ENCODE assay signal across 8 cellular contexts in the genomic region with DNA sequence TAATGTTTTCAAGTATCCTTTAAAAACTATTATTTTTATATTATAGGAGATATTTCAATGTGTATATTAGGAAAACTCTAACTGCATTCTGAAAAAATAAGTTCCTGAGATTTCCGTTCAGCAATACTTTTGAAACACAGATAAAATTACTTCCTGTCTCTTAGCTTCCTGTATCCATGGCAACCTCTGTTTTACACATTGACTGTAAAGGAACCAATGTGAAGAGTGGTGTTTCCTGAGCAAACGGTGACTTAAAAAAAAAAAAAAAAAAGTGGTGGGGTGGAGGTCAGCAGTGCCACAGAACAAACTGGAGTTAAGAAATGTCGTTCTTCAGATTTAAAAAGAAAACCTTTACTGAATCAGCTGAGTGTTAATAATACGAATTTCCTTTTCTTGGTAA. TPM values are rescaled to one million over a fixed set of nuclear protein-coding genes. Genes with fewer than 3 reads are reported as not detected.
DNase-seq lines count a peak whose midpoint lies in the region; ATAC-seq, FAIRE-seq and TF ChIP-seq lines count a peak whose summit lies in the region.

A gene with protein sequence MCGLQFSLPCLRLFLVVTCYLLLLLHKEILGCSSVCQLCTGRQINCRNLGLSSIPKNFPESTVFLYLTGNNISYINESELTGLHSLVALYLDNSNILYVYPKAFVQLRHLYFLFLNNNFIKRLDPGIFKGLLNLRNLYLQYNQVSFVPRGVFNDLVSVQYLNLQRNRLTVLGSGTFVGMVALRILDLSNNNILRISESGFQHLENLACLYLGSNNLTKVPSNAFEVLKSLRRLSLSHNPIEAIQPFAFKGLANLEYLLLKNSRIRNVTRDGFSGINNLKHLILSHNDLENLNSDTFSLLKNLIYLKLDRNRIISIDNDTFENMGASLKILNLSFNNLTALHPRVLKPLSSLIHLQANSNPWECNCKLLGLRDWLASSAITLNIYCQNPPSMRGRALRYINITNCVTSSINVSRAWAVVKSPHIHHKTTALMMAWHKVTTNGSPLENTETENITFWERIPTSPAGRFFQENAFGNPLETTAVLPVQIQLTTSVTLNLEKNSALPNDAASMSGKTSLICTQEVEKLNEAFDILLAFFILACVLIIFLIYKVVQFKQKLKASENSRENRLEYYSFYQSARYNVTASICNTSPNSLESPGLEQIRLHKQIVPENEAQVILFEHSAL (plus strand): TSS at position 280 of the 400 bp plus-strand sequence. CDS start 620 bp downstream, outside the sequence.

- no peak for TF ChIP-seq CTCF in NB4 (IDR thresholded peaks at IDR 0.05; ENCODE audit: low read depth, low read length)
- no peak for TF ChIP-seq CTCF in endothelial cell of umbilical vein (IDR thresholded peaks at IDR 0.05; ENCODE audit: extremely low read depth in 1 of 2, insufficient read depth in 1 of 2, low read depth in 1 of 2, low read length in 2 of 2)
- TF ChIP-seq CTCF in progenitor cell of endocrine pancreas (IDR thresholded peaks at IDR 0.05; ENCODE audit: unreplicated experiment), result no peak

- dilution Hi-C loops in endothelial cell of umbilical vein (cut with MboI; ENCODE audit: extremely low pct_ligation_motif_present, low sequenced_read_pairs), result no loop called here

- peak within 1 kb of the TSS; percentile 100 for H3K9ac ChIP-seq in endothelial cell of umbilical vein (replicated peaks; ENCODE audit: extremely low read depth, insufficient read depth, low read length)

- peaks cover 52% of the 10 kb centered on the region for H3K4me1 Mint-ChIP-seq in activated CD4-positive, alpha-beta T cell treated with anti-CD3 and anti-CD28 coated beads for 36 hours
- H3K4me1 Mint-ChIP-seq in progenitor cell of endocrine pancreas (ENCODE audit: low read depth), result peaks cover 2% of the 10 kb centered on the region

- H3K27ac ChIP-seq in endothelial cell of umbilical vein (ENCODE audit: insufficient read depth, low read depth, low read length), result peak within 1 kb of the TSS; percentile 88

- peaks cover 17% of the 10 kb centered on the region for H3K36me3 Mint-ChIP-seq in activated CD4-positive, alpha-beta T cell treated with anti-CD3 and anti-CD28 coated beads for 36 hours (ENCODE audit: low read depth)
- H3K36me3 Mint-ChIP-seq in progenitor cell of endocrine pancreas (ENCODE audit: insufficient read depth), result no peaks in the 10 kb centered on the region

- CTCF ChIA-PET in activated CD4-positive, alpha-beta T cell treated with anti-CD3 and anti-CD28 coated beads for 36 hours (lab: Charles Lee), result interaction anchor here (0.6 to 1.4 kb wide), 6 partner anchors 10 to 287 kb away, joined by 3 to 5 read pairs (median 3); no protein-coding TSS in a partner anchor
- CTCF ChIA-PET in endothelial cell of umbilical vein (lab: Charles Lee), result interaction anchor here (0.8 to 2.6 kb wide), 6 partner anchors 8 to 119 kb away, joined by 3 to 13 read pairs (median 4); no protein-coding TSS in a partner anchor

- H3K9me3 Mint-ChIP-seq in activated CD4-positive, alpha-beta T cell treated with anti-CD3 and anti-CD28 coated beads for 36 hours (ENCODE audit: low read depth), result no peaks in the 10 kb centered on the region
- H3K9me3 Mint-ChIP-seq in progenitor cell of endocrine pancreas (ENCODE audit: low read depth), result no peaks in the 10 kb centered on the region

- H3K27me3 Mint-ChIP-seq in activated CD4-positive, alpha-beta T cell treated with anti-CD3 and anti-CD28 coated beads for 36 hours, result no peaks in the 10 kb centered on the region
- no peaks in the 10 kb centered on the region for H3K27me3 Mint-ChIP-seq in progenitor cell of endocrine pancreas

- no peak for TF ChIP-seq POLR2A in NB4 (IDR thresholded peaks at IDR 0.05; ENCODE audit: extremely low read depth, insufficient read length)
- TF ChIP-seq POLR2A in endothelial cell of umbilical vein (IDR thresholded peaks at IDR 0.05; ENCODE audit: low read depth, low read length), result no peak

- H3K4me1 ChIP-seq in endothelial cell of umbilical vein (ENCODE audit: control insufficient read depth, extremely low read depth, insufficient read depth, low read length), result peaks cover 73% of the 10 kb centered on the region

- no peaks in the 10 kb centered on the region for H3K9me3 ChIP-seq in endothelial cell of umbilical vein (replicated peaks; ENCODE audit: control insufficient read depth, insufficient read depth, low read length)

- FAIRE-seq in endothelial cell of umbilical vein (lab: Jason Lieb, UNC), result peak; percentile 52

- no peak within 1 kb of the TSS for H2AFZ ChIP-seq in endothelial cell of umbilical vein (ENCODE audit: low read depth, low read length)

- H3K27ac Mint-ChIP-seq in activated CD4-positive, alpha-beta T cell treated with anti-CD3 and anti-CD28 coated beads for 36 hours, result peak within 1 kb of the TSS; percentile 35
- H3K27ac Mint-ChIP-seq in progenitor cell of endocrine pancreas, result no peak within 1 kb of the TSS

- no peak for DNase-seq in activated CD4-positive, alpha-beta T cell treated with anti-CD3 and anti-CD28 coated beads for 36 hours
- DNase-seq in activated CD4-positive, alpha-beta T cell treated with anti-CD3 and anti-CD28 coated beads, Interleukin-2, amount 50 U/mL, for 48 hours, result no peak
- DNase-seq in NB4 (ENCODE audit: low read depth) (peak; percentile 66), endothelial cell of umbilical vein (ENCODE audit: low read depth, low spot score) (peak; percentile 93), skeletal muscle cell (ENCODE audit: low read depth) (peak; percentile 26), progenitor cell of endocrine pancreas (ENCODE audit: low spot score, unreplicated experiment) (no peak), NCI-H1930 (lab: John Stamatoyannopoulos, UW) (no peak)

- peak; percentile 88 for ATAC-seq in activated CD4-positive, alpha-beta T cell treated with anti-CD3 and anti-CD28 coated beads for 36 hours
- peak; percentile 88 for ATAC-seq in HG02571 (IDR thresholded peaks at IDR 0.05; ENCODE audit: unreplicated experiment)

- peak within 1 kb of the TSS; percentile 24 for H3K4me3 Mint-ChIP-seq in activated CD4-positive, alpha-beta T cell treated with anti-CD3 and anti-CD28 coated beads for 36 hours
- no peak within 1 kb of the TSS for H3K4me3 Mint-ChIP-seq in progenitor cell of endocrine pancreas (ENCODE audit: low read depth)

- peak within 1 kb of the TSS; percentile 100 for H3K4me2 ChIP-seq in endothelial cell of umbilical vein (ENCODE audit: insufficient read depth, low read length)

- intact Hi-C loops in activated CD4-positive, alpha-beta T cell treated with anti-CD3 and anti-CD28 coated beads for 36 hours (cut with DNase I, micrococcal nuclease), result no loop called here
- intact Hi-C loops in endothelial cell of umbilical vein (cut with micrococcal nuclease), result loop anchor here (5.0 kb wide), 2 partner anchors 81 to 271 kb away; a partner anchor contains a TSS

- no peaks in the 10 kb centered on the region for H4K20me1 ChIP-seq in endothelial cell of umbilical vein (replicated peaks; ENCODE audit: control insufficient read depth, extremely low read depth, insufficient read depth, low read length)

- H3K9me1 ChIP-seq in endothelial cell of umbilical vein (replicated peaks; ENCODE audit: control insufficient read depth, extremely low read depth, insufficient read depth, low read length), result no peaks in the 10 kb centered on the region

- no peaks in the 10 kb centered on the region for H3K36me3 ChIP-seq in endothelial cell of umbilical vein (ENCODE audit: control insufficient read depth in 2 of 2, extremely low read depth in 1 of 2, insufficient read depth in 2 of 2, low read length in 2 of 2)

- peaks cover 49% of the 10 kb centered on the region for H3K79me2 ChIP-seq in endothelial cell of umbilical vein (ENCODE audit: control insufficient read depth, insufficient read depth, low read length)

- POLR2A ChIA-PET in activated CD4-positive, alpha-beta T cell treated with anti-CD3 and anti-CD28 coated beads for 36 hours (lab: Charles Lee), result interaction anchor here (0.7 kb wide), 1 partner anchor 28 kb away, joined by 4 read pairs; no protein-coding TSS in a partner anchor
- POLR2A ChIA-PET in endothelial cell of umbilical vein (lab: Charles Lee), result interaction anchor here (0.6 to 0.7 kb wide), 2 partner anchors 75 to 103 kb away, joined by 3 to 6 read pairs; no protein-coding TSS in a partner anchor

- H3K4me3 ChIP-seq in NB4 (ENCODE audit: low read depth, low read length) (no peak within 1 kb of the TSS), endothelial cell of umbilical vein (replicated peaks in 1 of 3; ENCODE audit: insufficient read depth in 1 of 3, low read depth in 1 of 3, low read length in 3 of 3) (peak within 1 kb of the TSS; percentile 51 to 99 (median 95)), skeletal muscle cell (ENCODE audit: low read depth, low read length) (no peak within 1 kb of the TSS)

- no TSS peak for BruUV-seq in endothelial cell of umbilical vein (replicated peaks; lab: Mats Ljungman, UMichigan)

- no peaks in the 10 kb centered on the region for H3K27me3 ChIP-seq in endothelial cell of umbilical vein (ENCODE audit: control insufficient read depth in 2 of 2, insufficient read depth in 2 of 2, low read length in 2 of 2)

TF ChIP-seq in endothelial cell of umbilical vein, 7 proteins besides CTCF, POLR2A, EP300 and RAD21 (continues in another document):
- TF ChIP-seq, protein P1, sequence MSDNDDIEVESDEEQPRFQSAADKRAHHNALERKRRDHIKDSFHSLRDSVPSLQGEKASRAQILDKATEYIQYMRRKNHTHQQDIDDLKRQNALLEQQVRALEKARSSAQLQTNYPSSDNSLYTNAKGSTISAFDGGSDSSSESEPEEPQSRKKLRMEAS (IDR thresholded peaks at IDR 0.05; ENCODE audit: insufficient read depth, insufficient read length), result no peak
- no peak for TF ChIP-seq EZH2 (IDR thresholded peaks at IDR 0.05; ENCODE audit: borderline replicate concordance, low read depth, low read length, severe bottlenecking)
- peak; percentile 5 for TF ChIP-seq JUN (IDR thresholded peaks at IDR 0.05; ENCODE audit: borderline replicate concordance, insufficient read depth, insufficient read length, low read depth)
- peak; percentile 51 for TF ChIP-seq GATA2 (IDR thresholded peaks at IDR 0.05; ENCODE audit: insufficient read depth, insufficient read length, low read depth, low read length)
- no peak for TF ChIP-seq MYC (IDR thresholded peaks at IDR 0.05; ENCODE audit: low read depth, low read length)
- TF ChIP-seq FOS (IDR thresholded peaks at IDR 0.05; ENCODE audit: borderline replicate concordance, insufficient read depth, low read length), result peak; percentile 8

RNA-seq across cellular contexts. Expression of the gene that starts here (rescaled TPM):
- total RNA-seq in activated CD4-positive, alpha-beta T cell treated with anti-CD3 and anti-CD28 coated beads for 36 hours, result under 1 TPM; 0.58 to 0.64 TPM
- total RNA-seq in endothelial cell of umbilical vein, result 24.5 and 26.5 TPM in 2 replicates
- polyA plus RNA-seq in endothelial cell of umbilical vein, result 28.8 and 32.6 TPM in 2 replicates
- polyA plus RNA-seq in endothelial cell of umbilical vein (2011; cell fraction: cytosol; rRNA removed), result 34.3 and 42.2 TPM in 2 replicates
- polyA plus RNA-seq in endothelial cell of umbilical vein (2011; cell fraction: nucleus; rRNA removed), result 50.6 and 56.2 TPM in 2 replicates
- 23.2 and 31.6 TPM in 2 replicates for polyA plus RNA-seq in endothelial cell of umbilical vein (2012)
- polyA minus RNA-seq in endothelial cell of umbilical vein, result 22.6 and 30.1 TPM in 2 replicates
- not detected for polyA minus RNA-seq in endothelial cell of umbilical vein (2011; cell fraction: cytosol; rRNA and poly(A)+ RNA removed)
- 57.5 and 74.3 TPM in 2 replicates for polyA minus RNA-seq in endothelial cell of umbilical vein (2011; cell fraction: nucleus; rRNA and poly(A)+ RNA removed)
- total RNA-seq in progenitor cell of endocrine pancreas, result 0.75 and 0.77 TPM in 2 replicates

Comparison
In these comparisons a context has a peak if more than half of its experiments do, and no peak if none do; other contexts are left out.
1. RNA of the gene that starts here (total RNA-seq): 24.5 to 26.5 TPM in endothelial cell of umbilical vein; 0.75 to 0.77 TPM in progenitor cell of endocrine pancreas and 0.58 to 0.64 TPM in activated CD4-positive, alpha-beta T cell treated with anti-CD3 and anti-CD28 coated beads for 36 hours; every median in the first group is over 10 times any median in the second.
2. Peak in ATAC-seq in activated CD4-positive, alpha-beta T cell treated with anti-CD3 and anti-CD28 coated beads for 36 hours; RNA of the gene not detected or under 1 TPM.
3. DNase-seq: peak in NB4 (single experiment), endothelial cell of umbilical vein (single experiment) and skeletal muscle cell (single experiment); none in activated CD4-positive, alpha-beta T cell treated with anti-CD3 and anti-CD28 coated beads for 36 hours (single experiment), activated CD4-positive, alpha-beta T cell treated with anti-CD3 and anti-CD28 coated beads, Interleukin-2, amount 50 U/mL, for 48 hours (0 of 2), progenitor cell of endocrine pancreas (single experiment) and NCI-H1930 (0 of 2).
4. H3K4me3 ChIP-seq: peak in endothelial cell of umbilical vein (3 of 3); none in NB4 (single experiment) and skeletal muscle cell (single experiment).